In the genomic region with DNA sequence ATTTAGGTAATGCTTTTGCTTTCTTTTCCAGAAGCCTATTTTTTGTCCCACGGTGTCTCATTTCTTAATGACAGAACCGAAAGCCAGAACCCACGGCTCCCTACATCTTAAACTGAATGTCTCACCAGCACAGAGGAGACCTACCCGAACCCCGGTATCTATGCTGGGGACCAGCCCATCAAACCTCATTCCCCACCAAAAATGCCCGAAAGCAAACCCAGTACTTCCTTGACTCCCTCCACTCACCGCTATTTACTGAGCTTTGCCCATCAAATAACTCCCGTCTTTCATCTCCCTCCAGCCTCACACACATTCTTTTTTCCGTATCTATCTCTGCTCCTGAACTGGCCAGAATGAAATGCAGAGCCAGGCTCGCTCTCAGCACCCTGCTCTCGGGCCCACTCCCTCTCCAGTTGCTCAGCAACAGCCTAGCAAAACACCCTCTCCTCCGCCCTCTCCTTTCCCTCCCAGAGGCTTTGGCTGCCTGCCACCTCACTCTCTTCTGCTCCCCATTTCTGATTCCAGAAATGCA, we compare ENCODE assay signal across 8 cellular contexts. TPM values are rescaled to one million over a fixed set of nuclear protein-coding genes. Genes with fewer than 3 reads are reported as not detected.
DNase-seq lines count a peak whose midpoint lies in the region; ATAC-seq, FAIRE-seq and TF ChIP-seq lines count a peak whose summit lies in the region.

No MANE protein-coding gene starts in this region.

- no peaks in the 10 kb centered on the region for H4K20me1 ChIP-seq in Karpas-422 (ENCODE audit: insufficient read depth, low read depth, low read length)

- H3K4me2 ChIP-seq in Karpas-422 (ENCODE audit: low read depth, low read length, poor library complexity, severe bottlenecking) = no peak overlapping the region

- peak overlapping the region; percentile 11 for H3K4me3 Mint-ChIP-seq in activated T-helper 2 cell treated with anti-CD3 and anti-CD28 coated beads, Interferon-gamma antibody, Interleukin-2, Interleukin-4, amounts not matched to agents 10 μg/mL and 5 μg/mL and 100 μg/mL, durations not matched to agents 14 hours and 24 hours and 36 hours (ENCODE audit: low read depth)
- peak overlapping the region; percentile 80 for H3K4me3 Mint-ChIP-seq in neural crest cell

- peaks cover 5 to 83% (median 32%) of the 10 kb centered on the region in 3 donors for H3K4me1 ChIP-seq in gastroesophageal sphincter
- H3K4me1 ChIP-seq in Karpas-422 (ENCODE audit: low read length) = peaks cover 4% of the 10 kb centered on the region

- H2AFZ ChIP-seq in Karpas-422 (ENCODE audit: low read length) = no peak overlapping the region

- H3K27ac Mint-ChIP-seq in activated T-helper 2 cell treated with anti-CD3 and anti-CD28 coated beads, Interferon-gamma antibody, Interleukin-2, Interleukin-4, amounts not matched to agents 10 μg/mL and 5 μg/mL and 100 μg/mL, durations not matched to agents 14 hours and 24 hours and 36 hours = no peak overlapping the region
- H3K27ac Mint-ChIP-seq in neural crest cell (ENCODE audit: unreplicated experiment) = peak overlapping the region; percentile 90

- no peak for TF ChIP-seq EP300 in gastroesophageal sphincter (IDR thresholded peaks at IDR 0.05)

- H3K27me3 ChIP-seq in gastroesophageal sphincter (peaks cover 11% of the 10 kb centered on the region), Karpas-422 (ENCODE audit: low read length) (no peaks in the 10 kb centered on the region)

- H3K79me2 ChIP-seq in Karpas-422 (ENCODE audit: low read length) = no peaks in the 10 kb centered on the region

- peaks cover 60% of the 10 kb centered on the region for H3K27me3 Mint-ChIP-seq in activated T-helper 2 cell treated with anti-CD3 and anti-CD28 coated beads, Interferon-gamma antibody, Interleukin-2, Interleukin-4, amounts not matched to agents 10 μg/mL and 5 μg/mL and 100 μg/mL, durations not matched to agents 14 hours and 24 hours and 36 hours (ENCODE audit: low read depth)
- no peaks in the 10 kb centered on the region for H3K27me3 Mint-ChIP-seq in neural crest cell (ENCODE audit: low read depth)

- peak; percentile 70 for ATAC-seq in gastroesophageal sphincter
- no peak for ATAC-seq in GM21526 (IDR thresholded peaks at IDR 0.05; ENCODE audit: low FRiP score, unreplicated experiment)

- DNase-seq in GM03348 (ENCODE audit: low spot score) = peak; percentile 84
- peak; percentile 46 for DNase-seq in NCI-H2081 treated with DMSO at 0.1 percent for 48 hours (lab: John Stamatoyannopoulos, UW)
- DNase-seq in activated T-helper 2 cell treated with anti-CD3 and anti-CD28 coated beads, Interferon-gamma antibody, Interleukin-2, Interleukin-4, amounts not matched to agents 10 μg/mL and 5 μg/mL and 100 μg/mL, durations not matched to agents 14 hours and 24 hours and 36 hours (ENCODE audit: low spot score) = no peak
- DNase-seq in neural crest cell (ENCODE audit: low read depth, low spot score) = peak; percentile 54
- no peak for DNase-seq in GM12892 (ENCODE audit: insufficient read length)
- no peak for DNase-seq in Karpas-422

- 0 to 10% methylated on average over 8 to 12 of the region's 12 CpGs for WGBS in gastroesophageal sphincter (ENCODE audit: low coverage in 1 of 2), 2 donors

- no peaks in the 10 kb centered on the region for H3K9me3 Mint-ChIP-seq in activated T-helper 2 cell treated with anti-CD3 and anti-CD28 coated beads, Interferon-gamma antibody, Interleukin-2, Interleukin-4, amounts not matched to agents 10 μg/mL and 5 μg/mL and 100 μg/mL, durations not matched to agents 14 hours and 24 hours and 36 hours
- no peaks in the 10 kb centered on the region for H3K9me3 Mint-ChIP-seq in neural crest cell

- H3K9me3 ChIP-seq in gastroesophageal sphincter (no peaks in the 10 kb centered on the region), Karpas-422 (ENCODE audit: low read length) (no peaks in the 10 kb centered on the region)

- TF ChIP-seq POLR2A in gastroesophageal sphincter (IDR thresholded peaks at IDR 0.05) (peak; percentile 49 to 55), GM12892 (IDR thresholded peaks at IDR 0.05; ENCODE audit: low read depth, low read length) (no peak)

- no peak for FAIRE-seq in GM12892 (lab: Jason Lieb, UNC)

- H3K4me1 Mint-ChIP-seq in activated T-helper 2 cell treated with anti-CD3 and anti-CD28 coated beads, Interferon-gamma antibody, Interleukin-2, Interleukin-4, amounts not matched to agents 10 μg/mL and 5 μg/mL and 100 μg/mL, durations not matched to agents 14 hours and 24 hours and 36 hours (ENCODE audit: low read depth) = peaks cover 25% of the 10 kb centered on the region
- H3K4me1 Mint-ChIP-seq in neural crest cell = peaks cover 51% of the 10 kb centered on the region

- intact Hi-C loops in activated T-helper 2 cell treated with anti-CD3 and anti-CD28 coated beads, Interferon-gamma antibody, Interleukin-2, Interleukin-4, amounts not matched to agents 10 μg/mL and 5 μg/mL and 100 μg/mL, durations not matched to agents 14 hours and 24 hours and 36 hours (cut with micrococcal nuclease) = loop anchor here (5.0 kb wide), 1 partner anchor 401 kb away; no protein-coding TSS in a partner anchor

- TF ChIP-seq CTCF in gastroesophageal sphincter (IDR thresholded peaks at IDR 0.05) = no peak
- no peak for TF ChIP-seq CTCF in neural crest cell (conservative IDR thresholded peaks at IDR 0.05)

- peak overlapping the region; percentile 92 to 97 (median 92) for H3K27ac ChIP-seq in gastroesophageal sphincter
- no peak overlapping the region for H3K27ac ChIP-seq in Karpas-422 (ENCODE audit: low read length)

- no peaks in the 10 kb centered on the region for H3K36me3 Mint-ChIP-seq in activated T-helper 2 cell treated with anti-CD3 and anti-CD28 coated beads, Interferon-gamma antibody, Interleukin-2, Interleukin-4, amounts not matched to agents 10 μg/mL and 5 μg/mL and 100 μg/mL, durations not matched to agents 14 hours and 24 hours and 36 hours (ENCODE audit: low read depth)
- no peaks in the 10 kb centered on the region for H3K36me3 Mint-ChIP-seq in neural crest cell (ENCODE audit: low read depth)

- H3K9me2 ChIP-seq in Karpas-422 (replicated peaks; ENCODE audit: insufficient read depth, low read length) = no peaks in the 10 kb centered on the region

- H3K4me3 ChIP-seq in gastroesophageal sphincter (peak overlapping the region; percentile 46 to 82), Karpas-422 (ENCODE audit: low read length) (no peak overlapping the region)

- peaks cover 0 to 26% of the 10 kb centered on the region in 2 donors for H3K36me3 ChIP-seq in gastroesophageal sphincter
- H3K36me3 ChIP-seq in Karpas-422 (ENCODE audit: insufficient read depth, low read length) = no peaks in the 10 kb centered on the region

- H3K9ac ChIP-seq in Karpas-422 (ENCODE audit: low read length) = no peak overlapping the region

RNA-seq across cellular contexts. Expression of a gene that starts 4.1 kb away (rescaled TPM):
- total RNA-seq in activated T-helper 2 cell treated with anti-CD3 and anti-CD28 coated beads, Interferon-gamma antibody, Interleukin-2, Interleukin-4, amounts not matched to agents 10 μg/mL and 5 μg/mL and 100 μg/mL, durations not matched to agents 14 hours and 24 hours and 36 hours = not detected in 2 replicates
- 1,000 to 10,000 TPM in 1 of 4 donors, 100 to 1,000 TPM in 3; 313 to 1,402 (median 682) TPM for total RNA-seq in gastroesophageal sphincter
- 140 TPM in 2 replicates for total RNA-seq in neural crest cell
- polyA plus RNA-seq in GM12892 (2012; ENCODE audit: missing spikeins) = not detected
- not detected in 2 replicates for total RNA-seq in Karpas-422 (2014; rRNA removed; shearing (Covaris generic); ENCODE audit: low replicate concordance)

RNA-seq across cellular contexts. Expression of a gene that starts 58.1 kb away (rescaled TPM):
- total RNA-seq in activated T-helper 2 cell treated with anti-CD3 and anti-CD28 coated beads, Interferon-gamma antibody, Interleukin-2, Interleukin-4, amounts not matched to agents 10 μg/mL and 5 μg/mL and 100 μg/mL, durations not matched to agents 14 hours and 24 hours and 36 hours = 30.1 and 32.5 TPM in 2 replicates
- total RNA-seq in gastroesophageal sphincter (100 to 1,000 TPM; 137 to 449 (median 301) TPM), neural crest cell (365 and 366 TPM in 2 replicates)
- 1.5 TPM for polyA plus RNA-seq in GM12892 (2012; ENCODE audit: missing spikeins)
- total RNA-seq in Karpas-422 (2014; rRNA removed; shearing (Covaris generic); ENCODE audit: low replicate concordance) = not detected in 2 replicates

Comparison
In these comparisons a context has a peak if more than half of its experiments do, and no peak if none do; other contexts are left out.
1. DNase-seq: peak in GM03348 (single experiment), NCI-H2081 treated with DMSO at 0.1 percent for 48 hours (single experiment) and neural crest cell (single experiment); none in activated T-helper 2 cell treated with anti-CD3 and anti-CD28 coated beads, Interferon-gamma antibody, Interleukin-2, Interleukin-4, amounts not matched to agents 10 μg/mL and 5 μg/mL and 100 μg/mL, durations not matched to agents 14 hours and 24 hours and 36 hours (single experiment), GM12892 (single experiment) and Karpas-422 (single experiment).
2. RNA of a gene that starts 4.1 kb away (total RNA-seq): 313 to 1,402 TPM in gastroesophageal sphincter and 140 TPM in neural crest cell; not detected in activated T-helper 2 cell treated with anti-CD3 and anti-CD28 coated beads, Interferon-gamma antibody, Interleukin-2, Interleukin-4, amounts not matched to agents 10 μg/mL and 5 μg/mL and 100 μg/mL, durations not matched to agents 14 hours and 24 hours and 36 hours and not detected in Karpas-422; every median in the first group is over 100 times any median in the second.
3. RNA of a gene that starts 58.1 kb away (total RNA-seq): 137 to 449 TPM in gastroesophageal sphincter, 365 to 366 TPM in neural crest cell and 30.1 to 32.5 TPM in activated T-helper 2 cell treated with anti-CD3 and anti-CD28 coated beads, Interferon-gamma antibody, Interleukin-2, Interleukin-4, amounts not matched to agents 10 μg/mL and 5 μg/mL and 100 μg/mL, durations not matched to agents 14 hours and 24 hours and 36 hours; not detected in Karpas-422; every median in the first group is over 10 times any median in the second.